Comparison of ENCODE assay signal across 27 cellular contexts in genomic region chr5:180233729-180234128, GRCh38. TPM values are rescaled to one million over a fixed set of nuclear protein-coding genes. Genes with fewer than 3 reads are reported as not detected.
"Had no signal": no experiment of that assay in that cellular context is flagged by ENCODE, and none has a peak within 500 bp of the region (broad histone marks: within the 10 kb centered on the region; RNA-seq: fewer than 3 reads in every experiment).

No MANE protein-coding gene starts in this region.

- ATAC-seq: heart right ventricle, left ventricle myocardium superior, sciatic nerve had no signal

- H3K4me1 ChIP-seq: heart right ventricle, SJSA1, upper lobe of left lung had no signal

- H3K27ac Mint-ChIP-seq: activated B cell treated with CpG ODN at 0.5 μM for 24 hours; activated naive CD4-positive, alpha-beta T cell treated with anti-CD3 and anti-CD28 coated beads, Interleukin-2, amount 50 U/mL, for 24 hours; memory B cell; nephron progenitor cell had no signal

- H3K9me3 Mint-ChIP-seq: activated B cell treated with CpG ODN at 0.5 μM for 24 hours, brain, nephron progenitor cell had no signal

- H3K4me1 Mint-ChIP-seq: activated B cell treated with CpG ODN at 0.5 μM for 24 hours; activated naive CD4-positive, alpha-beta T cell treated with anti-CD3 and anti-CD28 coated beads, Interleukin-2, amount 50 U/mL, for 24 hours; memory B cell; nephron progenitor cell had no signal

- H3K27me3 ChIP-seq: heart right ventricle, SJSA1, upper lobe of left lung had no signal

- H3K4me3 Mint-ChIP-seq: activated B cell treated with CpG ODN at 0.5 μM for 24 hours; activated naive CD4-positive, alpha-beta T cell treated with anti-CD3 and anti-CD28 coated beads, Interleukin-2, amount 50 U/mL, for 24 hours; brain; memory B cell; nephron progenitor cell had no signal

- H3K9me3 ChIP-seq: SJSA1 had no signal

- H3K27ac ChIP-seq: heart right ventricle, SJSA1, thoracic aorta, upper lobe of left lung had no signal

- H3K27me3 Mint-ChIP-seq: activated B cell treated with CpG ODN at 0.5 μM for 24 hours; activated naive CD4-positive, alpha-beta T cell treated with anti-CD3 and anti-CD28 coated beads, Interleukin-2, amount 50 U/mL, for 24 hours; brain; memory B cell had no signal

- DNase-seq: activated B cell treated with CpG ODN at 0.5 μM for 24 hours; activated CD4-positive, alpha-beta T cell treated with anti-CD3 and anti-CD28 coated beads for 4 hours; activated CD4-positive, alpha-beta T cell treated with anti-CD3 and anti-CD28 coated beads, Interleukin-2, amount 50 U/mL, for 48 hours; activated gamma-delta T cell; activated T-cell treated with anti-CD3 and anti-CD28 coated beads, Interleukin-2, amount 50 U/mL, for 48 hours; anterior cingulate cortex; central memory CD4-positive, alpha-beta T cell; dermis blood vessel endothelial cell; effector CD8-positive, alpha-beta T cell; heart right ventricle; left ventricle myocardium superior; nephron progenitor cell; stimulated activated CD4-positive, alpha-beta T cell treated with anti-CD3 and anti-CD28 coated beads, Interleukin-4, amount 100 ng/mL, for 24 hours; stimulated activated naive CD4-positive, alpha-beta T cell treated with Interleukin-2 at 50 U/mL for 16 hours; T1000; upper lobe of left lung had no signal

- H3K4me3 ChIP-seq: heart right ventricle, SJSA1, thoracic aorta, upper lobe of left lung had no signal

RNA-seq across cellular contexts. Expression of gene RASGEF1C, which starts 24.7 kb away (rescaled TPM):
- total RNA-seq: activated B cell treated with CpG ODN at 0.5 μM for 24 hours; activated CD8-positive, alpha-beta memory T cell treated with anti-CD3 and anti-CD28 coated beads for 36 hours; dermis blood vessel endothelial cell; esophagus mucosa; mononuclear cell; myocyte; SJSA1; T-helper 1 cell treated with Interleukin-12 subunit alpha and Interleukin-12 subunit beta and Interleukin-4 antibody, amounts not matched to agents 30 ng/mL and 1 ng/mL, for 36 hours; thoracic aorta; upper lobe of left lung had no signal
